In the genomic region with DNA sequence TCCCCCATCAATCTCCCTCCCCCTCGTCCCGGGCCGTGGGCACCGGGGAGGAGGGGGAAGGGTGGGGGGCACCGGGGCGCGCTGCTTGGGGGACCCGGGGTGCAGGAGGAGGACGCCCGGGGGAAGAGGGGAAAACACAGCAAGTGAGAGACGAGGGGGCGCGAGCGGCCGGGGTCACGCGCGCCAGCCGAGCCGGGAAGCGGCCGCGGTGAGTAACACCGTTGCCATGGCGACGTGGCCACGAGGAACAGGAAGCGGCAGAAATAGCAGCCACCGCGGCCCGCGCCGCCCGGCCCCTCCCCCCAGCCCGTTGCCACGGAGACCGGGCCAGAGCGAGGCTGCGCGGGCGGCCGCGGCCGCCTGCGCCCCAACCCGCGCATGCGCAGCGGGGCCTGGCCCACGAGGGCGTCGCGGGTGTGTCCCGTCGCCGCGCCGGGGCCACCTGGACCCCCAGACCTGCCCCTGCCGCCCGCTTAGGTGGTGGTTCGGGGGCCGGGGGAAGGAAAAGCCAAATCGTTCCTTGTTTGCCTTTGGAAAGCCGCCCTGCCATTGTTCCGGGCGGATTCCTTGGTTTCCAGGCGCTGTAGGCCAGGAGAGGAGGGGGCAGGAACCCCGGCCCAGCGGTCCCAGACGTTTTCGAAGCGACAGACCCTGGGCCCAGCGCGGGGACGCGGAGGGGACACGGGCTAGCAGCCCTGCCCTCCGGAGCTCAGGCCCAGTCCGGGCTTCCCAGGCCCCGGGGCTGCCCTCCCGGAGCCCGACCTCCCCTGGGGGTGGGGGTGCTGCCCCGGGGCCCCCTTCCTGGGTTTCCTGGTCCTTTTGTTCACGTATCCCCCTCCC, we compare ENCODE assay signal across 8 cellular contexts.
DNase-seq lines count a peak whose midpoint lies in the region; ATAC-seq and TF ChIP-seq lines count a peak whose summit lies in the region.

No MANE protein-coding gene starts in this region.

- H2AFZ ChIP-seq in osteoblast (ENCODE audit: low read length) = peak overlapping the region; percentile 73

- H3K4me1 ChIP-seq in osteoblast (ENCODE audit: insufficient read depth, low read length) = peaks cover 13% of the 10 kb centered on the region
- peaks cover 31% of the 10 kb centered on the region for H3K4me1 ChIP-seq in testis

- peak overlapping the region; percentile 99 for H3K27ac ChIP-seq in osteoblast (ENCODE audit: low read depth, low read length)
- H3K27ac ChIP-seq in testis = peak overlapping the region; percentile 99 to 100

- intact Hi-C loops in head of caudate nucleus (cut with DNase I) = loop anchor here (5.0 to 10.0 kb wide), 3 partner anchors 44 to 239 kb away; partner anchors contain the start of gene IER5L
- intact Hi-C loops in testis (cut with DNase I; ENCODE audit: low total_unique reads) = loop anchor here (10.0 kb wide), 1 partner anchor 51 kb away; no protein-coding TSS in a partner anchor

- no peaks in the 10 kb centered on the region for H3K9me3 ChIP-seq in osteoblast (ENCODE audit: low read depth, low read length)
- H3K9me3 ChIP-seq in testis = no peaks in the 10 kb centered on the region

- peaks cover 9% of the 10 kb centered on the region for H3K9me3 Mint-ChIP-seq in activated naive CD8-positive, alpha-beta T cell treated with anti-CD3 and anti-CD28 coated beads for 36 hours

- H3K27me3 ChIP-seq in osteoblast (ENCODE audit: insufficient read depth, low read length) = no peaks in the 10 kb centered on the region
- no peaks in the 10 kb centered on the region for H3K27me3 ChIP-seq in testis

- no peaks in the 10 kb centered on the region for H3K36me3 ChIP-seq in osteoblast (ENCODE audit: insufficient read depth, low read length)
- no peaks in the 10 kb centered on the region for H3K36me3 ChIP-seq in testis (ENCODE audit: low read depth, missing control alignments)

- H3K4me3 Mint-ChIP-seq in activated naive CD8-positive, alpha-beta T cell treated with anti-CD3 and anti-CD28 coated beads for 36 hours = peak overlapping the region; percentile 83

- peaks cover 13% of the 10 kb centered on the region for H3K4me1 Mint-ChIP-seq in activated naive CD8-positive, alpha-beta T cell treated with anti-CD3 and anti-CD28 coated beads for 36 hours

- H3K4me3 ChIP-seq in osteoblast (ENCODE audit: insufficient read depth, low read length) (peak overlapping the region; percentile 73), testis (peak overlapping the region; percentile 68 to 78)

- H3K79me2 ChIP-seq in osteoblast (ENCODE audit: insufficient read depth, low read length) = no peaks in the 10 kb centered on the region

- no peaks in the 10 kb centered on the region for H4K20me1 ChIP-seq in osteoblast (ENCODE audit: insufficient read depth, low read length)

- H3K4me2 ChIP-seq in osteoblast (ENCODE audit: insufficient read depth, low read length) = peak overlapping the region; percentile 84

- no peak for TF ChIP-seq POLR2A in testis (IDR thresholded peaks at IDR 0.05)

- peak; percentile 89 for ATAC-seq in HG02642 (IDR thresholded peaks at IDR 0.05; ENCODE audit: poor library complexity, unreplicated experiment)

- H3K27me3 Mint-ChIP-seq in activated naive CD8-positive, alpha-beta T cell treated with anti-CD3 and anti-CD28 coated beads for 36 hours = no peaks in the 10 kb centered on the region

- DNase-seq in GM10266 (ENCODE audit: extremely low spot score) (peak; percentile 99), NCI-H1105 treated with DMSO at 0.1 percent for 48 hours (lab: John Stamatoyannopoulos, UW) (peak; percentile 90), SKM-1 (lab: John Stamatoyannopoulos, UW; ENCODE audit: unreplicated experiment) (peak; percentile 79), head of caudate nucleus (peak; percentile 96 to 100 (median 99)), osteoblast (ENCODE audit: insufficient read length, low spot score, missing footprints) (peak; percentile 100), testis (peak; percentile 99)
- peak; percentile 99 for DNase-seq in activated naive CD8-positive, alpha-beta T cell treated with anti-CD3 and anti-CD28 coated beads for 36 hours

- 1% methylated on average over 27 to 69 of the region's 84 CpGs for WGBS in testis, 2 donors

- H3K36me3 Mint-ChIP-seq in activated naive CD8-positive, alpha-beta T cell treated with anti-CD3 and anti-CD28 coated beads for 36 hours = peaks cover 8% of the 10 kb centered on the region

- no peak for TF ChIP-seq CTCF in GM10266 (IDR thresholded peaks at IDR 0.05; ENCODE audit: control insufficient read depth, insufficient read depth, low read depth, missing control alignments)
- no peak for TF ChIP-seq CTCF in osteoblast (IDR thresholded peaks at IDR 0.05; ENCODE audit: extremely low read depth, low read depth, low read length)
- peak in 1 of 3 experiments; percentile 26 for TF ChIP-seq CTCF in testis (IDR thresholded peaks at IDR 0.05)

- H3K27ac Mint-ChIP-seq in activated naive CD8-positive, alpha-beta T cell treated with anti-CD3 and anti-CD28 coated beads for 36 hours = peak overlapping the region; percentile 95

Comparison
In these comparisons a context has a peak if more than half of its experiments do, and no peak if none do; other contexts are left out.
1. Peak in every context shown above with its lines: DNase-seq, ATAC-seq, H3K4me3 ChIP-seq and H3K27ac ChIP-seq.